In the genomic region with DNA sequence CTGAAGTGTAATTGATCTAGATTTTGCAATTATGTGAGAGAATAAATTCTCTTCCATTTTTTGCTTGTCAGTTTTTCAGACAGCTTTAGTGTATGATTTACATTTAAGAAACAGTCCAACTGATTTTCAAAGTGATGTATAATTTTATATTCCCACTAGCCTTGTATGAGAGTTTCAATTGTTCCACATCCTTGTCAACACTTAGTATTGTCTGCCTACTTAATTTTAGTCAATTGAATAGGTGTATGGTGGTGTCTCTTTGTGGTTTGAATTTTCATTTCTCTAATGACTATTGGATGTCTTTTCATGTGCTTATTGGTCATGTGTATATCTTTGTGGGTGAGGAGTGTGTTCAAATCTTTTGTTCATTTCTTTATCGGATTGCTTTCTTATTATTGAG, we compare ENCODE assay signal across 2 cellular contexts.
A peak's percentile ranks its signal among the peaks of the same experiment; 100 is the strongest.
TF ChIP-seq lines count a peak whose summit lies in the region.

No MANE protein-coding gene starts in this region.

TF ChIP-seq in HEK293, 187 proteins besides CTCF, POLR2A, EP300 and RAD21 (continued from another document):
- TF ChIP-seq, protein P1, sequence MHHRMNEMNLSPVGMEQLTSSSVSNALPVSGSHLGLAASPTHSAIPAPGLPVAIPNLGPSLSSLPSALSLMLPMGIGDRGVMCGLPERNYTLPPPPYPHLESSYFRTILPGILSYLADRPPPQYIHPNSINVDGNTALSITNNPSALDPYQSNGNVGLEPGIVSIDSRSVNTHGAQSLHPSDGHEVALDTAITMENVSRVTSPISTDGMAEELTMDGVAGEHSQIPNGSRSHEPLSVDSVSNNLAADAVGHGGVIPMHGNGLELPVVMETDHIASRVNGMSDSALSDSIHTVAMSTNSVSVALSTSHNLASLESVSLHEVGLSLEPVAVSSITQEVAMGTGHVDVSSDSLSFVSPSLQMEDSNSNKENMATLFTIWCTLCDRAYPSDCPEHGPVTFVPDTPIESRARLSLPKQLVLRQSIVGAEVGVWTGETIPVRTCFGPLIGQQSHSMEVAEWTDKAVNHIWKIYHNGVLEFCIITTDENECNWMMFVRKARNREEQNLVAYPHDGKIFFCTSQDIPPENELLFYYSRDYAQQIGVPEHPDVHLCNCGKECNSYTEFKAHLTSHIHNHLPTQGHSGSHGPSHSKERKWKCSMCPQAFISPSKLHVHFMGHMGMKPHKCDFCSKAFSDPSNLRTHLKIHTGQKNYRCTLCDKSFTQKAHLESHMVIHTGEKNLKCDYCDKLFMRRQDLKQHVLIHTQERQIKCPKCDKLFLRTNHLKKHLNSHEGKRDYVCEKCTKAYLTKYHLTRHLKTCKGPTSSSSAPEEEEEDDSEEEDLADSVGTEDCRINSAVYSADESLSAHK (tag by site-specific recombination; IDR thresholded peaks at IDR 0.05), result peak; percentile 29; the same call in 1 of the 2 replicates

TF ChIP-seq in WTC11, 78 proteins besides CTCF, POLR2A, EP300 and RAD21 (continued from another document):
- TF ChIP-seq, protein P2, sequence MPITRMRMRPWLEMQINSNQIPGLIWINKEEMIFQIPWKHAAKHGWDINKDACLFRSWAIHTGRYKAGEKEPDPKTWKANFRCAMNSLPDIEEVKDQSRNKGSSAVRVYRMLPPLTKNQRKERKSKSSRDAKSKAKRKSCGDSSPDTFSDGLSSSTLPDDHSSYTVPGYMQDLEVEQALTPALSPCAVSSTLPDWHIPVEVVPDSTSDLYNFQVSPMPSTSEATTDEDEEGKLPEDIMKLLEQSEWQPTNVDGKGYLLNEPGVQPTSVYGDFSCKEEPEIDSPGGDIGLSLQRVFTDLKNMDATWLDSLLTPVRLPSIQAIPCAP (CRISPR knock-in tag; IDR thresholded peaks at IDR 0.05), result no peak
- TF ChIP-seq, protein P3, sequence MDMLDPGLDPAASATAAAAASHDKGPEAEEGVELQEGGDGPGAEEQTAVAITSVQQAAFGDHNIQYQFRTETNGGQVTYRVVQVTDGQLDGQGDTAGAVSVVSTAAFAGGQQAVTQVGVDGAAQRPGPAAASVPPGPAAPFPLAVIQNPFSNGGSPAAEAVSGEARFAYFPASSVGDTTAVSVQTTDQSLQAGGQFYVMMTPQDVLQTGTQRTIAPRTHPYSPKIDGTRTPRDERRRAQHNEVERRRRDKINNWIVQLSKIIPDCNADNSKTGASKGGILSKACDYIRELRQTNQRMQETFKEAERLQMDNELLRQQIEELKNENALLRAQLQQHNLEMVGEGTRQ (CRISPR knock-in tag; IDR thresholded peaks at IDR 0.05), result no peak
- TF ChIP-seq ELF4 (CRISPR knock-in tag; IDR thresholded peaks at IDR 0.05; ENCODE audit: low read depth), result no peak
- TF ChIP-seq, protein P4, sequence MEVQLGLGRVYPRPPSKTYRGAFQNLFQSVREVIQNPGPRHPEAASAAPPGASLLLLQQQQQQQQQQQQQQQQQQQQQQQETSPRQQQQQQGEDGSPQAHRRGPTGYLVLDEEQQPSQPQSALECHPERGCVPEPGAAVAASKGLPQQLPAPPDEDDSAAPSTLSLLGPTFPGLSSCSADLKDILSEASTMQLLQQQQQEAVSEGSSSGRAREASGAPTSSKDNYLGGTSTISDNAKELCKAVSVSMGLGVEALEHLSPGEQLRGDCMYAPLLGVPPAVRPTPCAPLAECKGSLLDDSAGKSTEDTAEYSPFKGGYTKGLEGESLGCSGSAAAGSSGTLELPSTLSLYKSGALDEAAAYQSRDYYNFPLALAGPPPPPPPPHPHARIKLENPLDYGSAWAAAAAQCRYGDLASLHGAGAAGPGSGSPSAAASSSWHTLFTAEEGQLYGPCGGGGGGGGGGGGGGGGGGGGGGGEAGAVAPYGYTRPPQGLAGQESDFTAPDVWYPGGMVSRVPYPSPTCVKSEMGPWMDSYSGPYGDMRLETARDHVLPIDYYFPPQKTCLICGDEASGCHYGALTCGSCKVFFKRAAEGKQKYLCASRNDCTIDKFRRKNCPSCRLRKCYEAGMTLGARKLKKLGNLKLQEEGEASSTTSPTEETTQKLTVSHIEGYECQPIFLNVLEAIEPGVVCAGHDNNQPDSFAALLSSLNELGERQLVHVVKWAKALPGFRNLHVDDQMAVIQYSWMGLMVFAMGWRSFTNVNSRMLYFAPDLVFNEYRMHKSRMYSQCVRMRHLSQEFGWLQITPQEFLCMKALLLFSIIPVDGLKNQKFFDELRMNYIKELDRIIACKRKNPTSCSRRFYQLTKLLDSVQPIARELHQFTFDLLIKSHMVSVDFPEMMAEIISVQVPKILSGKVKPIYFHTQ (CRISPR knock-in tag; IDR thresholded peaks at IDR 0.05), result no peak
- no peak for TF ChIP-seq NFE2L1 (CRISPR knock-in tag; IDR thresholded peaks at IDR 0.05)
- TF ChIP-seq, protein P5, sequence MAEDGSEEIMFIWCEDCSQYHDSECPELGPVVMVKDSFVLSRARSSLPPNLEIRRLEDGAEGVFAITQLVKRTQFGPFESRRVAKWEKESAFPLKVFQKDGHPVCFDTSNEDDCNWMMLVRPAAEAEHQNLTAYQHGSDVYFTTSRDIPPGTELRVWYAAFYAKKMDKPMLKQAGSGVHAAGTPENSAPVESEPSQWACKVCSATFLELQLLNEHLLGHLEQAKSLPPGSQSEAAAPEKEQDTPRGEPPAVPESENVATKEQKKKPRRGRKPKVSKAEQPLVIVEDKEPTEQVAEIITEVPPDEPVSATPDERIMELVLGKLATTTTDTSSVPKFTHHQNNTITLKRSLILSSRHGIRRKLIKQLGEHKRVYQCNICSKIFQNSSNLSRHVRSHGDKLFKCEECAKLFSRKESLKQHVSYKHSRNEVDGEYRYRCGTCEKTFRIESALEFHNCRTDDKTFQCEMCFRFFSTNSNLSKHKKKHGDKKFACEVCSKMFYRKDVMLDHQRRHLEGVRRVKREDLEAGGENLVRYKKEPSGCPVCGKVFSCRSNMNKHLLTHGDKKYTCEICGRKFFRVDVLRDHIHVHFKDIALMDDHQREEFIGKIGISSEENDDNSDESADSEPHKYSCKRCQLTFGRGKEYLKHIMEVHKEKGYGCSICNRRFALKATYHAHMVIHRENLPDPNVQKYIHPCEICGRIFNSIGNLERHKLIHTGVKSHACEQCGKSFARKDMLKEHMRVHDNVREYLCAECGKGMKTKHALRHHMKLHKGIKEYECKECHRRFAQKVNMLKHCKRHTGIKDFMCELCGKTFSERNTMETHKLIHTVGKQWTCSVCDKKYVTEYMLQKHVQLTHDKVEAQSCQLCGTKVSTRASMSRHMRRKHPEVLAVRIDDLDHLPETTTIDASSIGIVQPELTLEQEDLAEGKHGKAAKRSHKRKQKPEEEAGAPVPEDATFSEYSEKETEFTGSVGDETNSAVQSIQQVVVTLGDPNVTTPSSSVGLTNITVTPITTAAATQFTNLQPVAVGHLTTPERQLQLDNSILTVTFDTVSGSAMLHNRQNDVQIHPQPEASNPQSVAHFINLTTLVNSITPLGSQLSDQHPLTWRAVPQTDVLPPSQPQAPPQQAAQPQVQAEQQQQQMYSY (CRISPR knock-in tag; IDR thresholded peaks at IDR 0.05), result no peak
- TF ChIP-seq NR2C2 (CRISPR knock-in tag; IDR thresholded peaks at IDR 0.05), result no peak
- TF ChIP-seq NFYB (CRISPR knock-in tag; conservative IDR thresholded peaks at IDR 0.05; ENCODE audit: low read depth), result no peak
- TF ChIP-seq ZNF671 (CRISPR knock-in tag; IDR thresholded peaks at IDR 0.05), result no peak
